18 cellular contexts compared by ENCODE assay signal in the genomic region with DNA sequence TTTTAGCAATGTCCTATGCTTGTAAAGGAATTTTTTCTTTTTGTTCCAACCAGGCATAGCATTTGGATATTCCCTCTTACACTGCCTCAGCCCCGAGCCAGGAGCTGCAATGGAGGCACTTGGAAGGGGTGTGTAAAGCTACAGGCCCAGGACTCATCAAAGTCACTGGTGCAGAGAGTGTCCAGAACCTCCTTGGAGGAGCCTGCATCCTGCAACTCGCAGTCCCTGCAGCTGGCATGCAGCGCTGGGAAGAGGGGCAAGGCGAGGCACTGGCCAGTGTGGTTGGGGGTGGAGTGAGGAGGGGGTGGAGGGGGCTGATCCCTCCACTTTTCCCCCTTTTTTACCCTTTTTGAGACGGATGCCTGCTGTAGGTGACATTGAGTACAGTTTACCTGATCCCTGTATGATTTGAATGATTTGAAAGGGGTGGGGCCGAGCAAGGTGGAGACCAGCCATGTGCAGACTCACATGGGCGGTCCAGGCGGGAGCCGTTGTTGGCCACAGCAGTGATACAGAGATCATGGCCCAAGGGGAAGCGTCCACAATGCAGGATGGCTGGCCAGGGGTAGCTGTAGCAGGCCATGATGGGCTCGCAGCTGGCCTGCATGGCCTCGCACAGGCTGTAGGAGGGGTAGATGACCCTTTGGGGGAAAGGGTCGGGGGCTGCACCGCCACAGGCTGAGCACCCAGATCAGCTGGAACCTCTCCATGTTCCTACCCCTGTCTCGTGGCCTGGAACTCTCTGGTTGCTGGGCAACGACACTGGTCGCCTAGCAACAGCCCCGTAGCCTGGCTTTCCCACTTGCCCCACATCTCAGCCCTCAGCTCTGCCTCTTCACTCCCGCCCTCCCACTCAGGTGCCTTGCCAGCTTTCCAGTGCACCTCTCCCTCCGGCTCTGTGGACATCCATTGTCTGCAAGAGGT. TPM values are rescaled to one million over a fixed set of nuclear protein-coding genes. Genes with fewer than 3 reads are reported as not detected.
A peak's percentile ranks its signal among the peaks of the same experiment; 100 is the strongest.
DNase-seq lines count a peak whose midpoint lies in the region; ATAC-seq and TF ChIP-seq lines count a peak whose summit lies in the region.
"Had no signal": no experiment of that assay in that cellular context is flagged by ENCODE, and none has a peak within 500 bp of the region (broad histone marks: within the 10 kb centered on the region; RNA-seq: fewer than 3 reads in every experiment).

No MANE protein-coding gene starts in this region.

- H3K27ac ChIP-seq in caudate nucleus (ENCODE audit: low read depth, low read length) (peak overlapping the region; percentile 77), neural progenitor cell (no peak overlapping the region)
- H3K27ac ChIP-seq in CD8-positive, alpha-beta T cell (ENCODE audit: low read depth, low read length) = no peak overlapping the region
- H3K27ac ChIP-seq: brain microvascular endothelial cell, Peyer's patch had no signal

- ATAC-seq in HG03025 (IDR thresholded peaks at IDR 0.05; ENCODE audit: low FRiP score, unreplicated experiment) = no peak
- ATAC-seq in CD8-positive, alpha-beta T cell = no peak
- ATAC-seq: left ventricle myocardium superior had no signal

- H3K4me3 Mint-ChIP-seq in neural progenitor cell = peak overlapping the region; percentile 63
- no peak overlapping the region for H3K4me3 Mint-ChIP-seq in CD8-positive, alpha-beta T cell
- H3K4me3 Mint-ChIP-seq: T-helper 1 cell treated with Interleukin-12 subunit alpha and Interleukin-12 subunit beta and Interleukin-4 antibody, amounts not matched to agents 30 μg/mL and 1 μg/mL, for 36 hours had no signal

- TF ChIP-seq CTCF in neural progenitor cell (IDR thresholded peaks at IDR 0.05) = no peak
- no peak for TF ChIP-seq CTCF in CD8-positive, alpha-beta T cell (IDR thresholded peaks at IDR 0.05)

- DNase-seq in H7 = peak; percentile 79
- DNase-seq in NCI-H2196 (lab: John Stamatoyannopoulos, UW; ENCODE audit: unreplicated experiment) = peak; percentile 48
- peak in 42 of 61 donors; percentile 20 to 82 (median 54) for DNase-seq in caudate nucleus (lab: John Stamatoyannopoulos, UW)
- DNase-seq in neural progenitor cell (ENCODE audit: low spot score) = peak; percentile 71
- DNase-seq in RKO (ENCODE audit: low spot score) = no peak
- DNase-seq in activated CD8-positive, alpha-beta memory T cell treated with anti-CD3 and anti-CD28 coated beads, Interleukin-2, amount 50 U/mL, for 48 hours = no peak
- no peak for DNase-seq in CD8-positive, alpha-beta T cell
- DNase-seq: activated CD4-positive, alpha-beta T cell treated with anti-CD3 and anti-CD28 coated beads, Interleukin-2, amount 50 U/mL, for 1 hour; brain microvascular endothelial cell; KBM-7; left ventricle myocardium superior; NCI-H2081 treated with DMSO at 0.1 percent for 48 hours; small intestine had no signal

- peaks cover 26% of the 10 kb centered on the region for H4K20me1 ChIP-seq in neural progenitor cell (ENCODE audit: low read depth)

- peak overlapping the region; percentile 78 for H3K27ac Mint-ChIP-seq in neural progenitor cell
- H3K27ac Mint-ChIP-seq in CD8-positive, alpha-beta T cell = no peak overlapping the region
- H3K27ac Mint-ChIP-seq: activated T-helper 2 cell treated with anti-CD3 and anti-CD28 coated beads, Interferon-gamma antibody, Interleukin-2, Interleukin-4, amounts not matched to agents 10 μg/mL and 5 μg/mL and 100 μg/mL, durations not matched to agents 14 hours and 24 hours and 36 hours; T-helper 1 cell treated with Interleukin-12 subunit alpha and Interleukin-12 subunit beta and Interleukin-4 antibody, amounts not matched to agents 30 μg/mL and 1 μg/mL, for 36 hours had no signal

- H3F3A ChIP-seq in neural progenitor cell (ENCODE audit: low read depth) = peaks cover 12% of the 10 kb centered on the region

- H3K27me3 Mint-ChIP-seq in neural progenitor cell (ENCODE audit: insufficient read depth, low read depth) = peaks cover 8% of the 10 kb centered on the region
- no peaks in the 10 kb centered on the region for H3K27me3 Mint-ChIP-seq in CD8-positive, alpha-beta T cell (ENCODE audit: low read depth)

- H3K9me3 Mint-ChIP-seq in neural progenitor cell = no peaks in the 10 kb centered on the region
- H3K9me3 Mint-ChIP-seq in CD8-positive, alpha-beta T cell = no peaks in the 10 kb centered on the region
- H3K9me3 Mint-ChIP-seq: activated T-helper 2 cell treated with anti-CD3 and anti-CD28 coated beads, Interferon-gamma antibody, Interleukin-2, Interleukin-4, amounts not matched to agents 10 μg/mL and 5 μg/mL and 100 μg/mL, durations not matched to agents 14 hours and 24 hours and 36 hours; T-helper 1 cell treated with Interleukin-12 subunit alpha and Interleukin-12 subunit beta and Interleukin-4 antibody, amounts not matched to agents 30 μg/mL and 1 μg/mL, for 36 hours had no signal

- peaks cover 1% of the 10 kb centered on the region; the same call in 1 of the 2 replicates for H3K36me3 ChIP-seq in H7 (replicated peaks; ENCODE audit: control insufficient read depth, insufficient read depth, low read length)
- H3K36me3 ChIP-seq in neural progenitor cell = no peaks in the 10 kb centered on the region
- no peaks in the 10 kb centered on the region for H3K36me3 ChIP-seq in CD8-positive, alpha-beta T cell (ENCODE audit: insufficient read depth, low read length)

- H3K27me3 ChIP-seq in H7 (ENCODE audit: control insufficient read depth, insufficient read depth, low read length) = no peaks in the 10 kb centered on the region; the same call in 1 of the 2 replicates
- H3K27me3 ChIP-seq in neural progenitor cell = no peaks in the 10 kb centered on the region
- no peaks in the 10 kb centered on the region for H3K27me3 ChIP-seq in CD8-positive, alpha-beta T cell (ENCODE audit: insufficient read depth, low read length)
- H3K27me3 ChIP-seq: brain microvascular endothelial cell, Peyer's patch, tibial nerve had no signal

- H3K4me1 ChIP-seq in neural progenitor cell = peaks cover 26% of the 10 kb centered on the region
- H3K4me1 ChIP-seq in CD8-positive, alpha-beta T cell (ENCODE audit: insufficient read depth, low read length) = no peaks in the 10 kb centered on the region
- H3K4me1 ChIP-seq: Peyer's patch had no signal

- H3K4me3 ChIP-seq in H7 (ENCODE audit: insufficient read depth, low read depth, low read length) (no peak overlapping the region), neural progenitor cell (no peak overlapping the region)
- H3K4me3 ChIP-seq in CD8-positive, alpha-beta T cell (ENCODE audit: low read depth, low read length) = no peak overlapping the region
- H3K4me3 ChIP-seq: Peyer's patch, tibial nerve had no signal

- H2AFZ ChIP-seq in neural progenitor cell (replicated peaks) = no peak overlapping the region

- CTCF ChIA-PET in CD8-positive, alpha-beta T cell (lab: Charles Lee) = interaction anchor here (0.6 to 1.9 kb wide), 2 partner anchors 10 to 11 kb away, joined by 3 to 7 read pairs; no protein-coding TSS in a partner anchor

- H3K79me2 ChIP-seq in neural progenitor cell (ENCODE audit: low read depth) = peaks cover under 1% of the 10 kb centered on the region

- H3K4me2 ChIP-seq in neural progenitor cell = peak overlapping the region; percentile 38

- intact Hi-C loops in CD8-positive, alpha-beta T cell (cut with DNase I, micrococcal nuclease) = no loop called here

- peaks cover 11% of the 10 kb centered on the region for H3K36me3 Mint-ChIP-seq in neural progenitor cell
- H3K36me3 Mint-ChIP-seq in CD8-positive, alpha-beta T cell = peaks cover 24% of the 10 kb centered on the region

- POLR2A ChIA-PET in CD8-positive, alpha-beta T cell (lab: Charles Lee) = interaction anchor here (1.5 kb wide), 1 partner anchor 9 kb away, joined by 7 read pairs; the partner anchor contains the start of gene WDR6

- H3K9ac ChIP-seq in neural progenitor cell = no peak overlapping the region

- H3K9me3 ChIP-seq in neural progenitor cell (ENCODE audit: low read depth) = no peaks in the 10 kb centered on the region
- H3K9me3 ChIP-seq in CD8-positive, alpha-beta T cell (ENCODE audit: low read length) = no peaks in the 10 kb centered on the region
- H3K9me3 ChIP-seq: Peyer's patch, tibial nerve had no signal

- H3K4me1 Mint-ChIP-seq in neural progenitor cell = peaks cover 23% of the 10 kb centered on the region
- peaks cover 17% of the 10 kb centered on the region for H3K4me1 Mint-ChIP-seq in CD8-positive, alpha-beta T cell (ENCODE audit: low read depth)

RNA-seq across cellular contexts. Expression of gene P4HTM, which starts 7.9 kb away (rescaled TPM):
- total RNA-seq in H7 (2014; rRNA removed; shearing (Covaris generic)) = 17.6 and 22.4 TPM in 2 replicates
- total RNA-seq in neural progenitor cell (ENCODE audit: low replicate concordance) = 15.3 and 34.6 TPM in 2 replicates
- total RNA-seq in CD8-positive, alpha-beta T cell = 10 to 100 TPM; 41.5 to 41.8 TPM

RNA-seq across cellular contexts. Expression of gene WDR6, which starts 9.2 kb away (rescaled TPM):
- total RNA-seq in H7 (2014; rRNA removed; shearing (Covaris generic)) = 141 and 151 TPM in 2 replicates
- total RNA-seq in neural progenitor cell (ENCODE audit: low replicate concordance) = 131 and 215 TPM in 2 replicates
- 100 to 1,000 TPM; 112 to 130 TPM for total RNA-seq in CD8-positive, alpha-beta T cell

RNA-seq across cellular contexts. Expression of gene DALRD3, which starts 20.4 kb away (rescaled TPM):
- 55.5 and 65.9 TPM in 2 replicates for total RNA-seq in H7 (2014; rRNA removed; shearing (Covaris generic))
- total RNA-seq in neural progenitor cell (ENCODE audit: low replicate concordance) = 32.9 and 57.4 TPM in 2 replicates
- total RNA-seq in CD8-positive, alpha-beta T cell = 10 to 100 TPM; 12.0 to 13.2 TPM

RNA-seq across cellular contexts. Expression of gene NDUFAF3, which starts 23.9 kb away (rescaled TPM):
- total RNA-seq in H7 (2014; rRNA removed; shearing (Covaris generic)) = 81.2 and 94.8 TPM in 2 replicates
- 26.2 and 36.8 TPM in 2 replicates for total RNA-seq in neural progenitor cell (ENCODE audit: low replicate concordance)
- total RNA-seq in CD8-positive, alpha-beta T cell = 10 to 100 TPM; 44.4 to 48.5 TPM

RNA-seq across cellular contexts. Expression of gene IMPDH2, which starts 31.2 kb away (rescaled TPM):
- total RNA-seq in H7 (2014; rRNA removed; shearing (Covaris generic)) = 409 and 490 TPM in 2 replicates
- total RNA-seq in neural progenitor cell (ENCODE audit: low replicate concordance) = 271 and 313 TPM in 2 replicates
- total RNA-seq in CD8-positive, alpha-beta T cell = 100 to 1,000 TPM; 115 to 117 TPM

Comparison
In these comparisons a context has a peak if more than half of its experiments do, and no peak if none do; other contexts are left out.
1. DNase-seq: peak in H7 (single experiment), NCI-H2196 (single experiment), caudate nucleus (42 of 61) and neural progenitor cell (single experiment); none in RKO (single experiment), activated CD8-positive, alpha-beta memory T cell treated with anti-CD3 and anti-CD28 coated beads, Interleukin-2, amount 50 U/mL, for 48 hours (single experiment) and CD8-positive, alpha-beta T cell (0 of 7).